Comparison of ENCODE assay signal across 19 cellular contexts in genomic region chr4:102453827-102454226, GRCh38.
"Had no signal": no experiment of that assay in that cellular context is flagged by ENCODE, and none has a peak within 500 bp of the region (broad histone marks: within the 10 kb centered on the region; RNA-seq: fewer than 3 reads in every experiment).

No MANE protein-coding gene starts in this region.

- DNase-seq: effector memory CD8-positive, alpha-beta T cell; gastrocnemius medialis; heart right ventricle; hypothalamus; mammary epithelial cell; naive thymus-derived CD8-positive, alpha-beta T cell; posterior cingulate gyrus; spleen; stimulated activated CD4-positive, alpha-beta T cell treated with anti-CD3 and anti-CD28 coated beads, Interleukin-15, amount 100 ng/mL, for 24 hours; stimulated activated CD4-positive, alpha-beta T cell treated with anti-CD3 and anti-CD28 coated beads, Interleukin-1b, Interleukin-23, amount 100 ng/mL, for 48 hours; stimulated activated CD4-positive, alpha-beta T cell treated with anti-CD3 and anti-CD28 coated beads, Interleukin-4, amount 100 ng/mL, for 24 hours; stimulated activated naive CD8-positive, alpha-beta T cell treated with anti-CD3 and anti-CD28 coated beads, Interleukin-15, amount 100 ng/mL, for 72 hours; testis had no signal

- H3K36me3 ChIP-seq: esophagus muscularis mucosa, gastrocnemius medialis, heart right ventricle, spleen, tibial nerve had no signal

- ATAC-seq: effector memory CD8-positive, alpha-beta T cell; gastrocnemius medialis; heart right ventricle; left lobe of liver; naive thymus-derived CD8-positive, alpha-beta T cell; sciatic nerve; stimulated activated memory B cell treated with anti-CD40 and anti-IgM and Interleukin-4, amounts not matched to agents 10 μg/mL and 1 μg/mL and 100 μg/mL, for 72 hours; stimulated activated naive CD8-positive, alpha-beta T cell treated with anti-CD3 and anti-CD28 coated beads, Interleukin-15, amount 100 ng/mL, for 72 hours had no signal

- H3K27ac ChIP-seq: epithelial cell of prostate, esophagus muscularis mucosa, gastrocnemius medialis, heart right ventricle, spleen, testis, tibial nerve had no signal

- H3K4me3 ChIP-seq: esophagus muscularis mucosa, gastrocnemius medialis, heart right ventricle, spleen, testis, tibial nerve had no signal

- H3K4me3 Mint-ChIP-seq: effector memory CD8-positive, alpha-beta T cell; naive thymus-derived CD8-positive, alpha-beta T cell; stimulated activated memory B cell treated with anti-CD40 and anti-IgM and Interleukin-4, amounts not matched to agents 10 μg/mL and 1 μg/mL and 100 μg/mL, for 72 hours; stimulated activated naive CD8-positive, alpha-beta T cell treated with anti-CD3 and anti-CD28 coated beads, Interleukin-15, amount 100 ng/mL, for 72 hours had no signal

- H3K9me3 Mint-ChIP-seq: effector memory CD8-positive, alpha-beta T cell; stimulated activated memory B cell treated with anti-CD40 and anti-IgM and Interleukin-4, amounts not matched to agents 10 μg/mL and 1 μg/mL and 100 μg/mL, for 72 hours had no signal

- H3K27me3 Mint-ChIP-seq: naive thymus-derived CD8-positive, alpha-beta T cell; stimulated activated memory B cell treated with anti-CD40 and anti-IgM and Interleukin-4, amounts not matched to agents 10 μg/mL and 1 μg/mL and 100 μg/mL, for 72 hours; stimulated activated naive CD8-positive, alpha-beta T cell treated with anti-CD3 and anti-CD28 coated beads, Interleukin-15, amount 100 ng/mL, for 72 hours had no signal

- H3K4me1 ChIP-seq: gastrocnemius medialis, heart right ventricle, spleen, testis, tibial nerve had no signal

- H3K36me3 Mint-ChIP-seq: naive thymus-derived CD8-positive, alpha-beta T cell; stimulated activated memory B cell treated with anti-CD40 and anti-IgM and Interleukin-4, amounts not matched to agents 10 μg/mL and 1 μg/mL and 100 μg/mL, for 72 hours had no signal

- H3K27me3 ChIP-seq: esophagus muscularis mucosa, gastrocnemius medialis, spleen, testis, tibial nerve had no signal

- H3K27ac Mint-ChIP-seq: effector memory CD8-positive, alpha-beta T cell; naive thymus-derived CD8-positive, alpha-beta T cell; stimulated activated memory B cell treated with anti-CD40 and anti-IgM and Interleukin-4, amounts not matched to agents 10 μg/mL and 1 μg/mL and 100 μg/mL, for 72 hours; stimulated activated naive CD8-positive, alpha-beta T cell treated with anti-CD3 and anti-CD28 coated beads, Interleukin-15, amount 100 ng/mL, for 72 hours had no signal

- H3K9me3 ChIP-seq: esophagus muscularis mucosa, gastrocnemius medialis, heart right ventricle, spleen, testis, tibial nerve had no signal
